ENCODE assay signal across 8 cellular contexts in the genomic region with DNA sequence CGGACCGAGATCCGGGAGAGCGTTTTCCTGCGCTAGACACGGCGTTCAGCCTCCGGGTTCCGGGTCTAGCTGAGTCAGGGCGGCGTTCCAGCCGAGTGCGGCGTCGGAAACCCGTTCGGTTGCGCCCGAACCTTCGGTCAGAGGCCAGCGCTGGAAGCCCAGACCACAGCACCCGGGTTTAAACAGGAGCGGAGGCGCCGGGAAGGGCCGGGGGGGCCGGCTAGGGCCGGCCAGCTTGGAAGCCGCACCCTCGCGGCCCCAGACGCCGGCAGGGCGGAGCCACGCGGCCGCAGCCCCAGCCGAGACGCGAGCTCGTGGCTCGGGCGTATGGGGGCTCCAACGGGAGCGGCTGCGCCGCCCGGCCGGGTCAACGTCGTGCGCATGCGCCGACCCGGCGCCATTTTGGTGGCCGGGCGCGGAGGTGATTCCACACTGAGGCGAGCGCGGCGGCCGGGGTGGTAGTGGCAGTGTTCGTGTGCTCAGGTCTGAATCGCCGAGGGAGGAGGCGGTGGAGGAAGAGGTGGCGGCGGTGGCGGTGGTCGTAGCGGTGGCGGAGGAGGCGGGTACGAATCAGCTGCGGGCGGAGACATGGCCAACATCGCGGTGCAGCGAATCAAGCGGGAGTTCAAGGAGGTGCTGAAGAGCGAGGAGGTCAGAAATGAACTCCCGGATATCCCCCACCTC. TPM values are rescaled to one million over a fixed set of nuclear protein-coding genes. Genes with fewer than 3 reads are reported as not detected.
DNase-seq lines count a peak whose midpoint lies in the region; ATAC-seq, FAIRE-seq and TF ChIP-seq lines count a peak whose summit lies in the region.

Gene UBE2K, plus strand, starts transcription at position 397 of the 684 bp plus-strand sequence. Its CDS starts 192 bp downstream, at position 589.

- H3K4me1 Mint-ChIP-seq in WTC11 (peaks cover 27% of the 10 kb centered on the region), immature natural killer cell (peaks cover 45 to 60% of the 10 kb centered on the region in 2 donors)

- WGBS in A549 (ENCODE audit: missing lambda C conversion rate) = 2% methylated on average over 20 of the region's 84 CpGs
- WGBS in spleen, 5 donors = 0 to 2% (median 0%) methylated on average over 56 to 84 of the region's 84 CpGs

- H3K27ac ChIP-seq in A549 (peak within 1 kb of the TSS; percentile 90 to 97), spleen (peak within 1 kb of the TSS; percentile 85 to 99 (median 94))

- TF ChIP-seq EP300 in A549 (IDR thresholded peaks at IDR 0.05) = no peak

- H3K9me3 ChIP-seq in A549 = no peaks in the 10 kb centered on the region
- no peaks in the 10 kb centered on the region for H3K9me3 ChIP-seq in spleen

- POLR2A ChIA-PET in A549 (lab: Yijun Ruan, JAX) = interaction anchor here (0.5 to 1.9 kb wide), 11 partner anchors 10 to 278 kb away, joined by 3 to 12 read pairs (median 4); partner anchors contain the start of genes SMIM14 and UGDH
- POLR2A ChIA-PET in WTC11 (lab: Charles Lee) = interaction anchor here (0.6 to 1.9 kb wide), 11 partner anchors 17 to 358 kb away, joined by 3 to 23 read pairs (median 3); partner anchors contain the start of genes SMIM14 and UGDH

- TF ChIP-seq POLR2A in A549 (IDR thresholded peaks at IDR 0.05; ENCODE audit: low read length) (peak; percentile 79), spleen (IDR thresholded peaks at IDR 0.05) (peak in 2 of 3 donors; percentile 15 to 26)

- H3K36me3 Mint-ChIP-seq in WTC11 (peaks cover 6% of the 10 kb centered on the region), immature natural killer cell (peaks cover 0 to 4% (median 0%) of the 10 kb centered on the region in 3 donors)

- no peak for TF ChIP-seq CTCF in A549 (IDR thresholded peaks at IDR 0.05)
- no peak for TF ChIP-seq CTCF in WTC11 (IDR thresholded peaks at IDR 0.05)
- TF ChIP-seq CTCF in bronchial epithelial cell (IDR thresholded peaks at IDR 0.05; ENCODE audit: insufficient read depth, low read length, severe bottlenecking) = peak; percentile 2
- TF ChIP-seq CTCF in spleen (IDR thresholded peaks at IDR 0.05 in 8 of 11, conservative IDR thresholded peaks at IDR 0.05 in 3 of 11) = peak in 3 of 11 experiments; percentile 9 to 32 (median 22)

- DNase-seq in A549 (ENCODE audit: low read depth in 1 of 2, low spot score in 1 of 2) (peak; percentile 70 to 81), NCI-H2171 treated with DMSO at 0.1 percent for 48 hours (lab: John Stamatoyannopoulos, UW) (peak; percentile 55), WTC11 (ENCODE audit: low spot score) (peak; percentile 87), bronchial epithelial cell (ENCODE audit: low read depth) (peak; percentile 75), immature natural killer cell (peak; percentile 93 to 94 (median 93)), spleen (peak; percentile 97)

- H3K27me3 ChIP-seq in bronchial epithelial cell (ENCODE audit: control insufficient read depth, insufficient read depth, low read length) (no peaks in the 10 kb centered on the region), spleen (replicated peaks in 1 of 7) (no peaks in the 10 kb centered on the region)

- FAIRE-seq in A549 (lab: Jason Lieb, UNC) (no peak), bronchial epithelial cell (lab: Jason Lieb, UNC) (no peak)

- CTCF ChIA-PET in A549 (lab: Yijun Ruan, JAX) (interaction anchor here (0.5 to 2.4 kb wide), 7 partner anchors 11 to 278 kb away, joined by 3 to 8 read pairs (median 3); no protein-coding TSS in a partner anchor), WTC11 (lab: Charles Lee) (interaction anchor here (0.6 to 1.2 kb wide), 5 partner anchors 9 to 229 kb away, joined by 3 to 6 read pairs (median 4); partner anchors contain the start of gene UGDH)

- H3K4me3 ChIP-seq in A549 = peak within 1 kb of the TSS; percentile 70
- peak within 1 kb of the TSS; percentile 99 for H3K4me3 ChIP-seq in bronchial epithelial cell (ENCODE audit: low read depth, low read length)
- peak within 1 kb of the TSS; percentile 80 to 92 (median 84) for H3K4me3 ChIP-seq in spleen

- H3K36me3 ChIP-seq in bronchial epithelial cell (ENCODE audit: control insufficient read depth, insufficient read depth, low read length) (peaks cover 2% of the 10 kb centered on the region), spleen (peaks cover 0 to 13% (median 3%) of the 10 kb centered on the region in 6 donors)

- no peak for TF ChIP-seq RAD21 in A549 (conservative IDR thresholded peaks at IDR 0.05 in 1 of 2, IDR thresholded peaks at IDR 0.05 in 1 of 2)

- intact Hi-C loops in spleen (cut with DNase I; ENCODE audit: low total_unique reads) = loop anchor here (5.0 kb wide), 1 partner anchor 279 kb away; the partner anchor contains the start of gene PDS5A

- peak within 1 kb of the TSS; percentile 87 for H3K4me2 ChIP-seq in A549

- H3K4me1 ChIP-seq in A549 = 0 out of 3 replicates have a peak, but pooled peaks cover 12% of the 10 kb centered on the region
- H3K4me1 ChIP-seq in spleen = peaks cover 27 to 65% (median 50%) of the 10 kb centered on the region in 6 donors

- H3K4me3 Mint-ChIP-seq in WTC11 (peak within 1 kb of the TSS; percentile 99), immature natural killer cell (peak within 1 kb of the TSS; percentile 99 to 100 (median 99))

- H3K9me3 Mint-ChIP-seq in WTC11 (no peaks in the 10 kb centered on the region), immature natural killer cell (peaks cover 0 to 2% (median 0%) of the 10 kb centered on the region in 6 donors)

- no peaks in the 10 kb centered on the region for H3K27me3 Mint-ChIP-seq in WTC11 (ENCODE audit: low read depth)
- peaks cover 12 to 17% (median 16%) of the 10 kb centered on the region in 3 donors for H3K27me3 Mint-ChIP-seq in immature natural killer cell (ENCODE audit: low read depth in 3 of 3)

- ATAC-seq in A549 = peak; percentile 97 to 98
- ATAC-seq in GM18868 (IDR thresholded peaks at IDR 0.05; ENCODE audit: unreplicated experiment) = peak; percentile 89
- ATAC-seq in HG03103 (IDR thresholded peaks at IDR 0.05; ENCODE audit: low read depth, unreplicated experiment) = peak; percentile 84
- peak; percentile 92 for ATAC-seq in WTC11

- H3K27ac Mint-ChIP-seq in WTC11 = peak within 1 kb of the TSS; percentile 99
- peak within 1 kb of the TSS; percentile 95 to 99 (median 98) for H3K27ac Mint-ChIP-seq in immature natural killer cell

TF ChIP-seq in A549, 52 proteins besides CTCF, POLR2A, EP300 and RAD21:
- peak in 1 of 2 experiments; percentile 64; a peak in 2 of 5 replicates for TF ChIP-seq JUN (IDR thresholded peaks at IDR 0.05)
- TF ChIP-seq, protein P1, sequence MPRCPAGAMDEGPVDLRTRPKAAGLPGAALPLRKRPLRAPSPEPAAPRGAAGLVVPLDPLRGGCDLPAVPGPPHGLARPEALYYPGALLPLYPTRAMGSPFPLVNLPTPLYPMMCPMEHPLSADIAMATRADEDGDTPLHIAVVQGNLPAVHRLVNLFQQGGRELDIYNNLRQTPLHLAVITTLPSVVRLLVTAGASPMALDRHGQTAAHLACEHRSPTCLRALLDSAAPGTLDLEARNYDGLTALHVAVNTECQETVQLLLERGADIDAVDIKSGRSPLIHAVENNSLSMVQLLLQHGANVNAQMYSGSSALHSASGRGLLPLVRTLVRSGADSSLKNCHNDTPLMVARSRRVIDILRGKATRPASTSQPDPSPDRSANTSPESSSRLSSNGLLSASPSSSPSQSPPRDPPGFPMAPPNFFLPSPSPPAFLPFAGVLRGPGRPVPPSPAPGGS (IDR thresholded peaks at IDR 0.05) = peak; percentile 72; the same call in 2 of the 3 replicates
- peak; percentile 40; the same call in 1 of the 2 replicates for TF ChIP-seq MAX (IDR thresholded peaks at IDR 0.05)
- TF ChIP-seq TFCP2L1 (CRISPR knock-in tag; IDR thresholded peaks at IDR 0.05) = no peak
- peak; percentile 45; the same call in 1 of the 2 replicates for TF ChIP-seq PHF8 (IDR thresholded peaks at IDR 0.05; ENCODE audit: borderline replicate concordance, low read depth)
- TF ChIP-seq RARB (CRISPR knock-in tag; IDR thresholded peaks at IDR 0.05) = no peak

TF ChIP-seq in WTC11, 78 proteins besides CTCF, POLR2A, EP300 and RAD21 (continues in another document):
- TF ChIP-seq E2F5 (CRISPR knock-in tag; IDR thresholded peaks at IDR 0.05) (no peak), KAT7 (CRISPR knock-in tag; IDR thresholded peaks at IDR 0.05; ENCODE audit: borderline replicate concordance) (no peak), ZNF416 (CRISPR knock-in tag; IDR thresholded peaks at IDR 0.05) (no peak), TCF7 (CRISPR knock-in tag; IDR thresholded peaks at IDR 0.05; ENCODE audit: low read depth) (no peak), ZMAT4 (CRISPR knock-in tag; IDR thresholded peaks at IDR 0.05) (no peak), SP1 (CRISPR knock-in tag; conservative IDR thresholded peaks at IDR 0.05) (no peak), EMX1 (CRISPR knock-in tag; IDR thresholded peaks at IDR 0.05) (no peak), NFYB (CRISPR knock-in tag; conservative IDR thresholded peaks at IDR 0.05; ENCODE audit: low read depth) (no peak)

RNA-seq across cellular contexts. Expression of gene UBE2K, which starts in this region (rescaled TPM):
- polyA plus RNA-seq in A549 (2011; rRNA removed) (116 and 130 TPM in 2 replicates), A549 (2017; fragmentation: RNase III; extraction: RNeasy Plus Mini Kit Qiagen cat#74134 plus additional on column Dnase treatment) (89.3 to 117 TPM (median 103 TPM) in 3 replicates), immature natural killer cell (10 to 100 TPM; 47.9 to 82.4 (median 67.8) TPM), spleen (10 to 100 TPM; 26.5 to 27.4 (median 26.9) TPM)
- 52.8 and 82.4 TPM in 2 replicates for polyA plus RNA-seq in A549 (2012; cell fraction: cytosol; rRNA removed)
- 6.5 and 8.4 TPM in 2 replicates for polyA plus RNA-seq in A549 (2012; cell fraction: nucleus; rRNA removed)
- polyA minus RNA-seq in A549 (2011; rRNA and poly(A)+ RNA removed) = 19.0 and 28.4 TPM in 2 replicates
- total RNA-seq in WTC11 (2021) (131 to 138 TPM (median 135 TPM) in 3 replicates), bronchial epithelial cell (19.0 and 27.3 TPM in 2 replicates), spleen (10 to 100 TPM; 22.7 to 48.8 (median 40.1) TPM)

Comparison
In these comparisons a context has a peak if more than half of its experiments do, and no peak if none do; other contexts are left out.
1. Peak in every context shown above with its lines: DNase-seq, ATAC-seq, H3K4me3 ChIP-seq and H3K27ac ChIP-seq.